Comparison of ENCODE assay signal across 8 cellular contexts in the genomic region with DNA sequence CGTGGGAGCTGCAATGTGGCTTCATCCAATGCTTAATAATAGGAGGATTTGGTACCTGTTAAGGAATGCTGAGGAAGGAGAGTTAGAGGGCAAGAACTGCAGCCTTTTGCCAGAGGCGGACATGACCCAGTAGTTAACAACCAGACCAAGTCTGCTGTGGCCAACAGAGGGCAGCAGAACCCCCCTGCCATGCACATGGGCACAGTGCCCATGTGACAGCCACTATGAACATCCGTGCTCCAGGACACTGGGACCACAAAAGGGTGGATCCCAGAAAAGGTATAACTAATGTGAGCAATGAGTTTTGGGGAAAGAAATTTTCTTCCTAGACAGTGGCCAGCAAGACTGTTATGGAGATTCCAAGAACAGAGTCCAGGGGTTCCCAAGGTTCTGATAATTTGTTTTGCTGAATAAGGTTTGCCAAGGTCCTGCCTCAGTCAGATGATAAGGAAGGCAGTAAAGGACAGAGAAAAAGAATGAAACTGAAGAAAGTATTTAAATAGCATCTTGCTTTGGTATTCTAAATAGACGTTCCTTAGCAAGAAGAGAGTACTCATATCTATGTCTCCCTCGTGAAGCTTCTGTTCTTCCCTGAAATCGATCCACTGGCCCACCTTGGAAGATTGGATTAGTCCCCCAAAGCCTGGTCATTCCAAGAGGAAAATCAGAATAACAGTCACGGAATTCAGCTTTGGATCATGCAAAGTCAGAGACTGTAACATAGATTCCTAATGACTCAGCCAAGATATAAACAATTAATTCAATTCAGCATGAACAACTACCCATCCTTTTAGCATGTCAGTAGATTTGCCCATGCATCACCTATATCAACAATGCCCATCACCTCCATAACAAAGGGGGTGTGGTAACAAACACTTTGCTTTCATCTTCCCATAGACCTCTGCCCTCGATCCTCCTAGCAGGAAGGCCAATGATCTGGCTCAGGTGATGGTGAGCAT. TPM values are rescaled to one million over a fixed set of nuclear protein-coding genes. Genes with fewer than 3 reads are reported as not detected.
DNase-seq lines count a peak whose midpoint lies in the region; ATAC-seq and TF ChIP-seq lines count a peak whose summit lies in the region.

No MANE protein-coding gene starts in this region.

- H3K27ac ChIP-seq in PC-3 (ENCODE audit: low read length) = no peak overlapping the region

- CTCF ChIA-PET in PC-3 (lab: Charles Lee) = interaction anchor here (0.5 to 0.7 kb wide), 3 partner anchors 67 to 553 kb away, joined by 3 to 5 read pairs (median 3); no protein-coding TSS in a partner anchor

- H3K9me3 ChIP-seq in PC-3 (ENCODE audit: low read length) = no peaks in the 10 kb centered on the region

- no peak overlapping the region for H3K4me2 ChIP-seq in PC-3 (ENCODE audit: low read length)

- DNase-seq in Daoy (ENCODE audit: low read depth) = peak; percentile 61
- DNase-seq in HCEC 1CT = peak; percentile 60
- DNase-seq in PC-3 = peak; percentile 71
- peak; percentile 71 for DNase-seq in activated effector memory CD4-positive, alpha-beta T cell treated with anti-CD3 and anti-CD28 coated beads, Interleukin-2, amount 50 U/mL, for 16 hours
- peak in 41 of 42 donors; percentile 29 to 82 (median 59) for DNase-seq in head of caudate nucleus
- DNase-seq in putamen (ENCODE audit: low spot score) = peak; percentile 26
- no peak for DNase-seq in KG1 (lab: John Stamatoyannopoulos, UW)

- no peaks in the 10 kb centered on the region for H3K36me3 ChIP-seq in PC-3 (ENCODE audit: low read depth, low read length)

- no peaks in the 10 kb centered on the region for H3K79me2 ChIP-seq in PC-3 (ENCODE audit: low read length)

- no peaks in the 10 kb centered on the region for H3F3A ChIP-seq in PC-3 (ENCODE audit: low read length, unreplicated experiment)

- H3K27me3 ChIP-seq in PC-3 (ENCODE audit: low read length) = no peaks in the 10 kb centered on the region

- POLR2A ChIA-PET in PC-3 (lab: Charles Lee; ENCODE audit: unreplicated experiment) = no interaction called here

- H3K9ac ChIP-seq in PC-3 (ENCODE audit: low read length) = no peak overlapping the region

- H3K9me2 ChIP-seq in PC-3 (replicated peaks; ENCODE audit: low read length) = no peaks in the 10 kb centered on the region

- H4K20me1 ChIP-seq in PC-3 (ENCODE audit: low read length) = no peaks in the 10 kb centered on the region

- H2AFZ ChIP-seq in PC-3 (ENCODE audit: low read length) = peak overlapping the region; percentile 51; the same call in 1 of the 2 replicates

- intact Hi-C loops in PC-3 (cut with micrococcal nuclease) (loop anchor here (10.0 kb wide), 1 partner anchor 269 kb away; no protein-coding TSS in a partner anchor), head of caudate nucleus (cut with DNase I) (no loop called here)

- peak; percentile 76 for TF ChIP-seq CTCF in PC-3 (conservative IDR thresholded peaks at IDR 0.05; ENCODE audit: low read depth, low read length)

- ATAC-seq in PC-3 (peak; percentile 60), HG03460 (IDR thresholded peaks at IDR 0.05; ENCODE audit: unreplicated experiment) (no peak)

- peaks cover 10% of the 10 kb centered on the region for H3K4me1 ChIP-seq in PC-3 (ENCODE audit: insufficient read depth, low read length)

- H3K4me3 ChIP-seq in PC-3 (ENCODE audit: low read length) = no peak overlapping the region

- no TSS peak for BruUV-seq in PC-3 (replicated peaks; lab: Mats Ljungman, UMichigan)

RNA-seq across cellular contexts. Expression of a gene that starts 56.0 kb away (rescaled TPM):
- not detected in 2 replicates for total RNA-seq in Daoy (2014; rRNA removed; shearing (Covaris generic))
- not detected in 2 replicates for total RNA-seq in PC-3 (2014; rRNA removed)
